Comparison of ENCODE assay signal across 8 cellular contexts in the genomic region with DNA sequence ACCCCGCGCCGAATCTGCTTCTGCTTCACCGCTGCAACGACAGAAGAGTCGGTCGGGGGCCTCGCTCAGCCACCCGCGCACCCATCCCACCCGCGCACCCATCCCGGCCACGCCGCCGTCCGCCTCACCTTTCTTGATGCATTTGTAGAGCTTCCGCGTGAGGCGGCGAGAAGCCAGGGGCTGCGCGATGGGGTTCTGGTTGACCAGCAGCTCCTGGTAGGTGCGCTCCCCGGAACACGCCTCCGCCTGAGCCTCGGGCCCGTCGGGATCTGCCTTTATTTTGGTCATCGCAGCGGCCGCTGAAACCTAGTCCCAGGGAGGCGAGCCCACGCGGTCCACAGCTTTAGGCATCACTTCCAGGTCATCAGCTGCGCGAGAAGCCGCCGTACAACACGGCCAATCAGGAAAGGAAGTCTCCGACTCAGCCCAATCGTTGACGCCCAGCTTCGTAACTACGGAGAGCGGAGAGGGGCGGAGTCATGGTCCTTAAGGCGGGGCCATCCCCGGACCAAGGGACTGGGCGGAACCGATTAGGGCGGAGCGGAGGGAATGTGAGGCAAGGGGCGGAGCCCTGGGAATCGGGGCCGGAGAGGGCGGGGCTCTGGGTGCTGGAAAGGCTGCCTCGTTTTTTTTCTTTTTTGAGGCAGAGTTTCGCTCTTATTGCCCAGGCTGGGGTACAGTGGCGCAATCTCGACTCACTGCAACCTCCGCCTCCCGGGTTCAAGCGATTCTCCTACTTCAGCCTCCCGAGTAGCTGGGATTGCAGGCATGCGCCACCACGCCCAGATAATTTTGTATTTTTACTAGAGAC. TPM values are rescaled to one million over a fixed set of nuclear protein-coding genes. Genes with fewer than 3 reads are reported as not detected.
DNase-seq lines count a peak whose midpoint lies in the region; ATAC-seq and TF ChIP-seq lines count a peak whose summit lies in the region.

Gene NHP2, minus strand, starts transcription at position 356 of the 811 bp plus-strand sequence. Its CDS starts 68 bp downstream, at position 288.

- no peak for TF ChIP-seq CTCF in GM20000 (IDR thresholded peaks at IDR 0.05; ENCODE audit: extremely low read depth, missing control alignments)

- H3K36me3 Mint-ChIP-seq in effector memory CD8-positive, alpha-beta T cell (ENCODE audit: insufficient read depth), result peaks cover 12% of the 10 kb centered on the region

- POLR2A ChIA-PET in activated CD8-positive, alpha-beta memory T cell treated with anti-CD3 and anti-CD28 coated beads for 36 hours (lab: Charles Lee), result interaction anchor here (0.7 to 1.6 kb wide), 5 partner anchors 13 to 53 kb away, joined by 3 to 11 read pairs (median 4); partner anchors contain the start of genes HNRNPAB and RMND5B

- DNase-seq in CMK (ENCODE audit: low read depth), result peak; percentile 94
- peak; percentile 97 for DNase-seq in GM20000 (ENCODE audit: low spot score)
- DNase-seq in HT-29 (ENCODE audit: low spot score), result peak; percentile 99
- DNase-seq in NOMO-1 (lab: John Stamatoyannopoulos, UW; ENCODE audit: unreplicated experiment in 2 of 2), result peak; percentile 97 to 98
- DNase-seq in effector memory CD8-positive, alpha-beta T cell, result peak; percentile 94 to 96 (median 95)
- peak; percentile 100 for DNase-seq in medulla oblongata (ENCODE audit: extremely low spot score)
- DNase-seq in stimulated activated CD8-positive, alpha-beta memory T cell treated with anti-CD3 and anti-CD28 coated beads, Interleukin-12 subunit alpha, Interleukin-12 subunit beta, amount 100 ng/mL, for 1 hour (ENCODE audit: low read depth), result peak; percentile 97

- ATAC-seq in effector memory CD8-positive, alpha-beta T cell (replicated peaks), result peak; percentile 98

- peak within 1 kb of the TSS; percentile 93 to 94 for H3K27ac Mint-ChIP-seq in effector memory CD8-positive, alpha-beta T cell

- peak within 1 kb of the TSS; percentile 97 to 98 for H3K4me3 Mint-ChIP-seq in effector memory CD8-positive, alpha-beta T cell

- H3K4me1 Mint-ChIP-seq in effector memory CD8-positive, alpha-beta T cell (ENCODE audit: low read depth in 2 of 2), result peaks cover 21 to 22% of the 10 kb centered on the region in 2 donors

- no peaks in the 10 kb centered on the region for H3K27me3 Mint-ChIP-seq in effector memory CD8-positive, alpha-beta T cell

- H3K9me3 Mint-ChIP-seq in effector memory CD8-positive, alpha-beta T cell, result no peaks in the 10 kb centered on the region

- CTCF ChIA-PET in activated CD8-positive, alpha-beta memory T cell treated with anti-CD3 and anti-CD28 coated beads for 36 hours (lab: Charles Lee), result interaction anchor here (1.2 to 6.4 kb wide), 3 partner anchors 10 to 78 kb away, joined by 4 to 31 read pairs (median 5); no protein-coding TSS in a partner anchor

RNA-seq across cellular contexts. Expression of gene NHP2, which starts in this region (rescaled TPM):
- total RNA-seq in HT-29 (2014; rRNA removed; shearing (Covaris generic)), result 413 and 485 TPM in 2 replicates
- 100 to 1,000 TPM; 317 to 326 TPM for total RNA-seq in activated CD8-positive, alpha-beta memory T cell treated with anti-CD3 and anti-CD28 coated beads for 36 hours

Comparison
In these comparisons a context has a peak if more than half of its experiments do, and no peak if none do; other contexts are left out.
1. Peak in every context shown above with its lines: DNase-seq and ATAC-seq.